8 cellular contexts compared by ENCODE assay signal in genomic region chr1:77218477-77219165, GRCh38. TPM values are rescaled to one million over a fixed set of nuclear protein-coding genes. Genes with fewer than 3 reads are reported as not detected.
A peak's percentile ranks its signal among the peaks of the same experiment; 100 is the strongest.
DNase-seq lines count a peak whose midpoint lies in the region; ATAC-seq and TF ChIP-seq lines count a peak whose summit lies in the region.

No MANE protein-coding gene starts in this region.

- H3K4me3 Mint-ChIP-seq in activated CD8-positive, alpha-beta T cell treated with anti-CD3 and anti-CD28 coated beads for 36 hours = peak overlapping the region; percentile 96

- H3K9me3 Mint-ChIP-seq in activated CD8-positive, alpha-beta T cell treated with anti-CD3 and anti-CD28 coated beads for 36 hours = no peaks in the 10 kb centered on the region

- peak overlapping the region; percentile 76 for H3K4me2 ChIP-seq in DOHH2 (ENCODE audit: low read length)

- H3K36me3 ChIP-seq in DOHH2 (ENCODE audit: control insufficient read depth, low read length) = peaks cover 11% of the 10 kb centered on the region
- H3K36me3 ChIP-seq in heart right ventricle = no peaks in the 10 kb centered on the region
- no peaks in the 10 kb centered on the region for H3K36me3 ChIP-seq in rectal smooth muscle tissue (ENCODE audit: control insufficient read depth, insufficient read depth, low read length)

- H4K20me1 ChIP-seq in DOHH2 (ENCODE audit: control insufficient read depth, insufficient read depth, low read depth, low read length) = no peaks in the 10 kb centered on the region

- ATAC-seq in GM21390 (IDR thresholded peaks at IDR 0.05; ENCODE audit: unreplicated experiment) (peak; percentile 36), heart right ventricle (peak in 7 of 8 donors; percentile 42 to 74 (median 58))
- ATAC-seq in activated CD8-positive, alpha-beta T cell treated with anti-CD3 and anti-CD28 coated beads for 36 hours = peak; percentile 40

- intact Hi-C loops in activated CD8-positive, alpha-beta T cell treated with anti-CD3 and anti-CD28 coated beads for 36 hours (cut with micrococcal nuclease) = no loop called here
- intact Hi-C loops in heart right ventricle (cut with DNase I) = loop anchor here in 2 of 10 donors (2.0 to 5.0 kb wide), 2 partner anchors 464 kb away; partner anchors contain the start of gene ZZZ3 (in 2 of the 2)

- no peaks in the 10 kb centered on the region for H3K27me3 Mint-ChIP-seq in activated CD8-positive, alpha-beta T cell treated with anti-CD3 and anti-CD28 coated beads for 36 hours

- peak overlapping the region; percentile 98 for H3K9ac ChIP-seq in rectal smooth muscle tissue (ENCODE audit: low read length)

- CTCF ChIA-PET in activated CD8-positive, alpha-beta T cell treated with anti-CD3 and anti-CD28 coated beads for 36 hours (lab: Charles Lee) = interaction anchor here (0.9 kb wide), 1 partner anchor 195 kb away, joined by 3 read pairs; no protein-coding TSS in a partner anchor

- POLR2A ChIA-PET in activated CD8-positive, alpha-beta T cell treated with anti-CD3 and anti-CD28 coated beads for 36 hours (lab: Charles Lee) = interaction anchor here (1.3 to 1.7 kb wide), 3 partner anchors 19 to 26 kb away, joined by 3 to 6 read pairs (median 6); no protein-coding TSS in a partner anchor

- H3K4me1 ChIP-seq in DOHH2 (ENCODE audit: control insufficient read depth, low read length) (peaks cover 23% of the 10 kb centered on the region), heart right ventricle (peaks cover 0 to 23% (median 15%) of the 10 kb centered on the region in 9 donors), rectal smooth muscle tissue (ENCODE audit: control insufficient read depth, insufficient read depth, low read length) (peaks cover 5% of the 10 kb centered on the region)

- 3 to 4% methylated on average over 12 of the region's 12 CpGs for WGBS in heart right ventricle, 2 donors

- H3F3A ChIP-seq in DOHH2 (ENCODE audit: control insufficient read depth, insufficient read depth) = no peaks in the 10 kb centered on the region

- H3K9me2 ChIP-seq in DOHH2 (replicated peaks; ENCODE audit: control insufficient read depth, low read length) = no peaks in the 10 kb centered on the region

- H3K27ac Mint-ChIP-seq in activated CD8-positive, alpha-beta T cell treated with anti-CD3 and anti-CD28 coated beads for 36 hours = peak overlapping the region; percentile 92

- H3K79me2 ChIP-seq in DOHH2 (ENCODE audit: control insufficient read depth, low read length) = peaks cover 56% of the 10 kb centered on the region

- no peak for TF ChIP-seq CTCF in DOHH2 (IDR thresholded peaks at IDR 0.05; ENCODE audit: low read depth, low read length, poor library complexity, severe bottlenecking)
- TF ChIP-seq CTCF in HL-60 (IDR thresholded peaks at IDR 0.05; ENCODE audit: insufficient read depth, low read length) = no peak
- TF ChIP-seq CTCF in activated CD8-positive, alpha-beta T cell treated with anti-CD3 and anti-CD28 coated beads for 36 hours (IDR thresholded peaks at IDR 0.05) = no peak
- no peak for TF ChIP-seq CTCF in heart right ventricle (IDR thresholded peaks at IDR 0.05)
- TF ChIP-seq CTCF in GM10266 (IDR thresholded peaks at IDR 0.05; ENCODE audit: control insufficient read depth, insufficient read depth, low read depth, missing control alignments) = no peak

- DNase-seq in HL-60 (ENCODE audit: low read depth in 1 of 2, low spot score in 1 of 2) (no peak), heart right ventricle (no peak), GM10266 (ENCODE audit: extremely low spot score) (no peak), HK-2 (ENCODE audit: unreplicated experiment) (no peak)
- DNase-seq in activated CD8-positive, alpha-beta T cell treated with anti-CD3 and anti-CD28 coated beads for 36 hours = no peak

- H3K27ac ChIP-seq in DOHH2 (ENCODE audit: low read depth, low read length) (peak overlapping the region; percentile 48; the same call in 1 of the 2 replicates), HL-60 (replicated peaks) (peak overlapping the region; percentile 78), heart right ventricle (peak overlapping the region in 9 of 10 donors; percentile 74 to 92 (median 85)), rectal smooth muscle tissue (ENCODE audit: low read depth, low read length) (peak overlapping the region; percentile 87)

- peaks cover 26% of the 10 kb centered on the region for H3K36me3 Mint-ChIP-seq in activated CD8-positive, alpha-beta T cell treated with anti-CD3 and anti-CD28 coated beads for 36 hours (ENCODE audit: low read depth)

- H3K27me3 ChIP-seq in DOHH2 (ENCODE audit: control insufficient read depth, low read length) (no peaks in the 10 kb centered on the region), HL-60 (ENCODE audit: insufficient read depth, poor library complexity, severe bottlenecking) (no peaks in the 10 kb centered on the region), heart right ventricle (no peaks in the 10 kb centered on the region), rectal smooth muscle tissue (ENCODE audit: control insufficient read depth, insufficient read depth, low read length) (no peaks in the 10 kb centered on the region)

- peaks cover 49% of the 10 kb centered on the region for H3K4me1 Mint-ChIP-seq in activated CD8-positive, alpha-beta T cell treated with anti-CD3 and anti-CD28 coated beads for 36 hours (ENCODE audit: low read depth)

- H3K4me3 ChIP-seq in DOHH2 (ENCODE audit: low read length) = peak overlapping the region; percentile 94
- H3K4me3 ChIP-seq in HL-60 (replicated peaks; ENCODE audit: insufficient read depth, low read length) = peak overlapping the region; percentile 99
- H3K4me3 ChIP-seq in heart right ventricle = peak overlapping the region; percentile 50 to 83 (median 74)
- peak overlapping the region; percentile 98 for H3K4me3 ChIP-seq in rectal smooth muscle tissue (ENCODE audit: low read length)

- H3K9me3 ChIP-seq in DOHH2 (ENCODE audit: control insufficient read depth, insufficient read depth, low read length) = peaks cover 6% of the 10 kb centered on the region; the same call in 1 of the 2 replicates
- no peaks in the 10 kb centered on the region for H3K9me3 ChIP-seq in heart right ventricle

RNA-seq across cellular contexts. Expression of gene PIGK, which starts 0.6 kb away (rescaled TPM):
- 10 to 100 TPM; 15.4 to 16.6 TPM for total RNA-seq in activated CD8-positive, alpha-beta T cell treated with anti-CD3 and anti-CD28 coated beads for 36 hours
- 10 to 100 TPM; 24.4 to 40.7 (median 30.8) TPM for total RNA-seq in heart right ventricle
- 10 to 100 TPM in 1 of 2 donors, 1 to 10 TPM in 1; 5.0 to 12.5 TPM for polyA plus RNA-seq in heart right ventricle
